15 cellular contexts compared by ENCODE assay signal in genomic region chr6:133165235-133165634, GRCh38.
A peak's percentile ranks its signal among the peaks of the same experiment; 100 is the strongest.
DNase-seq lines count a peak whose midpoint lies in the region; ATAC-seq and TF ChIP-seq lines count a peak whose summit lies in the region.
"Had no signal": no experiment of that assay in that cellular context is flagged by ENCODE, and none has a peak within 500 bp of the region (broad histone marks: within the 10 kb centered on the region; RNA-seq: fewer than 3 reads in every experiment).

No MANE protein-coding gene starts in this region.

- POLR2A ChIA-PET in IMR-90 (lab: Charles Lee; ENCODE audit: unreplicated experiment) (no interaction called here), PC-3 (lab: Charles Lee; ENCODE audit: unreplicated experiment) (no interaction called here)

- H3K9me1 ChIP-seq in IMR-90 (ENCODE audit: insufficient read depth, low read length): no peaks in the 10 kb centered on the region

- no peak overlapping the region for H2BK5ac ChIP-seq in IMR-90 (ENCODE audit: low read depth, low read length, poor library complexity, severe bottlenecking)

- no peak overlapping the region for H2BK15ac ChIP-seq in IMR-90 (ENCODE audit: low read depth, low read length)

- H4K8ac ChIP-seq in IMR-90 (ENCODE audit: low read depth in 2 of 2, low read length in 2 of 2): no peak overlapping the region

- no peak overlapping the region for H3K4ac ChIP-seq in IMR-90 (ENCODE audit: low read depth, low read length)

- H2BK120ac ChIP-seq in IMR-90 (ENCODE audit: low read depth, low read length): no peak overlapping the region

- no peak overlapping the region for H3K56ac ChIP-seq in IMR-90 (ENCODE audit: extremely low read depth, insufficient read depth, low read length)

- H4K91ac ChIP-seq in IMR-90 (ENCODE audit: insufficient read depth, low read depth, low read length): no peak overlapping the region

- in situ Hi-C loops in IMR-90 (cut with MboI; ENCODE audit: low sequenced_read_pairs): no loop called here

- no peak overlapping the region for H2BK20ac ChIP-seq in IMR-90 (ENCODE audit: low read depth, low read length)

- H4K5ac ChIP-seq in IMR-90 (ENCODE audit: low read depth, low read length): no peak overlapping the region

- H3K4me2 ChIP-seq in IMR-90 (ENCODE audit: low read depth, low read length) (no peak overlapping the region), PC-3 (ENCODE audit: low read length) (no peak overlapping the region)

- ATAC-seq in IMR-90 (ENCODE audit: low read depth): peak; percentile 84
- ATAC-seq in PC-3: peak; percentile 81

- H3K27me3 ChIP-seq in IMR-90 (ENCODE audit: control insufficient read depth, insufficient read depth, low read length) (no peaks in the 10 kb centered on the region), PC-3 (ENCODE audit: low read length) (no peaks in the 10 kb centered on the region), adrenal gland (no peaks in the 10 kb centered on the region)
- H3K27me3 ChIP-seq: BE2C had no signal

- H3K79me2 ChIP-seq in PC-3 (ENCODE audit: low read length): no peaks in the 10 kb centered on the region

- intact Hi-C loops in IMR-90 (cut with micrococcal nuclease): no loop called here
- intact Hi-C loops in PC-3 (cut with micrococcal nuclease): loop anchor here (5.0 kb wide), 1 partner anchor 203 kb away; no protein-coding TSS in a partner anchor
- intact Hi-C loops in adrenal gland (cut with DNase I): no loop called here

- no peak overlapping the region for H2AK5ac ChIP-seq in IMR-90 (ENCODE audit: low read depth, low read length)

- no peak overlapping the region for H2AK9ac ChIP-seq in IMR-90 (replicated peaks; ENCODE audit: low read depth, low read length, poor library complexity)

- H3K14ac ChIP-seq in IMR-90 (replicated peaks; ENCODE audit: low read depth, low read length): no peak overlapping the region

- H3K18ac ChIP-seq in IMR-90 (ENCODE audit: low read depth, low read length): no peak overlapping the region

- H3K4me1 ChIP-seq in IMR-90 (ENCODE audit: control insufficient read depth, insufficient read depth, low read length): peaks cover 5% of the 10 kb centered on the region; the same call in 1 of the 2 replicates
- peaks cover 11% of the 10 kb centered on the region for H3K4me1 ChIP-seq in PC-3 (ENCODE audit: insufficient read depth, low read length)
- H3K4me1 ChIP-seq in adrenal gland (replicated peaks in 1 of 2): no peaks in the 10 kb centered on the region
- H3K4me1 ChIP-seq: BE2C, Caco-2 had no signal

- no peaks in the 10 kb centered on the region for H3K79me1 ChIP-seq in IMR-90 (ENCODE audit: low read depth in 1 of 2, low read length in 2 of 2)

- H3K9ac ChIP-seq in IMR-90 (ENCODE audit: low read depth, low read length): no peak overlapping the region
- H3K9ac ChIP-seq in PC-3 (ENCODE audit: low read length): no peak overlapping the region

- H3K4me3 ChIP-seq in IMR-90 (ENCODE audit: insufficient read depth, low read depth, low read length): no peak overlapping the region
- H3K4me3 ChIP-seq in PC-3 (ENCODE audit: low read length): no peak overlapping the region
- H3K4me3 ChIP-seq in adrenal gland: no peak overlapping the region

- H3F3A ChIP-seq in PC-3 (ENCODE audit: low read length, unreplicated experiment): no peaks in the 10 kb centered on the region

- dilution Hi-C loops in IMR-90 (cut with HindIII; ENCODE audit: low sequenced_read_pairs, unreplicated experiment): no loop called here

- BruUV-seq in IMR-90 (replicated peaks; lab: Mats Ljungman, UMichigan) (no TSS peak), PC-3 (replicated peaks; lab: Mats Ljungman, UMichigan) (no TSS peak)

- H4K20me1 ChIP-seq in IMR-90 (ENCODE audit: insufficient read depth, low read length): no peaks in the 10 kb centered on the region
- no peaks in the 10 kb centered on the region for H4K20me1 ChIP-seq in PC-3 (ENCODE audit: low read length)

- H2AFZ ChIP-seq in IMR-90 (replicated peaks; ENCODE audit: low read length, poor library complexity): no peak overlapping the region
- H2AFZ ChIP-seq in PC-3 (ENCODE audit: low read length): no peak overlapping the region

- TF ChIP-seq POLR2A in IMR-90 (IDR thresholded peaks at IDR 0.05; ENCODE audit: low read depth, low read length) (no peak), adrenal gland (IDR thresholded peaks at IDR 0.05) (no peak)

- H3K36me3 ChIP-seq in IMR-90 (ENCODE audit: control insufficient read depth, insufficient read depth, low read length) (no peaks in the 10 kb centered on the region), PC-3 (ENCODE audit: low read depth, low read length) (no peaks in the 10 kb centered on the region), adrenal gland (replicated peaks in 1 of 2) (no peaks in the 10 kb centered on the region)
- H3K36me3 ChIP-seq: BE2C had no signal

- DNase-seq in NCI-H1105 treated with DMSO at 0.1 percent for 48 hours (lab: John Stamatoyannopoulos, UW) (peak; percentile 27), NCI-H1105 (lab: John Stamatoyannopoulos, UW) (no peak), IMR-90 (peak; percentile 58), NCI-H146 treated with DMSO at 0.1 percent for 48 hours (lab: John Stamatoyannopoulos, UW; ENCODE audit: unreplicated experiment) (peak; percentile 18), PC-3 (peak; percentile 51), adrenal gland (no peak), NCI-H2107 treated with DMSO at 0.1 percent for 48 hours (lab: John Stamatoyannopoulos, UW; ENCODE audit: unreplicated experiment) (no peak), hepatic stellate cell (ENCODE audit: low spot score) (no peak)
- DNase-seq: ACHN; BE2C; C1 segment of cervical spinal cord; Caco-2; CD4-positive, CD25-positive, alpha-beta regulatory T cell; CD8-positive, alpha-beta memory T cell; H9 had no signal

- H3K9me3 ChIP-seq in IMR-90 (ENCODE audit: control insufficient read depth, insufficient read depth, low read length) (no peaks in the 10 kb centered on the region), PC-3 (ENCODE audit: low read length) (no peaks in the 10 kb centered on the region), adrenal gland (replicated peaks in 1 of 3) (no peaks in the 10 kb centered on the region)
- H3K9me3 ChIP-seq: BE2C, Caco-2 had no signal

- CTCF ChIA-PET in IMR-90 (lab: Yijun Ruan, JAX): interaction anchor here (0.7 kb wide), 1 partner anchor 9 kb away, joined by 3 read pairs; no protein-coding TSS in a partner anchor
- CTCF ChIA-PET in PC-3 (lab: Charles Lee): interaction anchor here (0.6 kb wide), 1 partner anchor 102 kb away, joined by 3 read pairs; no protein-coding TSS in a partner anchor

- TF ChIP-seq CTCF in IMR-90 (conservative IDR thresholded peaks at IDR 0.05; ENCODE audit: low read depth, low read length) (no peak), PC-3 (conservative IDR thresholded peaks at IDR 0.05; ENCODE audit: low read depth, low read length) (no peak), adrenal gland (IDR thresholded peaks at IDR 0.05) (no peak)

- no peak for TF ChIP-seq RAD21 in IMR-90 (IDR thresholded peaks at IDR 0.05; ENCODE audit: low read length)

- no peak overlapping the region; the same call in 1 of the 2 replicates for H3K27ac ChIP-seq in IMR-90 (ENCODE audit: insufficient read depth, low read length)
- H3K27ac ChIP-seq in PC-3 (ENCODE audit: low read length): no peak overlapping the region
- H3K27ac ChIP-seq in adrenal gland: no peak overlapping the region

- H3K23ac ChIP-seq in IMR-90 (ENCODE audit: low read depth, low read length): no peak overlapping the region

- no peaks in the 10 kb centered on the region for H3K9me2 ChIP-seq in PC-3 (replicated peaks; ENCODE audit: low read length)

TF ChIP-seq in IMR-90, 13 proteins besides CTCF, POLR2A, EP300 and RAD21:
- no peak for TF ChIP-seq RFX5 (IDR thresholded peaks at IDR 0.05; ENCODE audit: low read depth, low read length)
- TF ChIP-seq USF2 (IDR thresholded peaks at IDR 0.05; ENCODE audit: low read depth, low read length): no peak
- no peak for TF ChIP-seq ELK1 (IDR thresholded peaks at IDR 0.05; ENCODE audit: borderline replicate concordance, low read depth, low read length)
- TF ChIP-seq BHLHE40 (IDR thresholded peaks at IDR 0.05; ENCODE audit: low read depth, low read length): no peak
- no peak for TF ChIP-seq FOS (IDR thresholded peaks at IDR 0.05; ENCODE audit: low read depth, low read length)
- no peak for TF ChIP-seq MAFK (IDR thresholded peaks at IDR 0.05; ENCODE audit: low read depth, low read length)
- no peak for TF ChIP-seq MAZ (IDR thresholded peaks at IDR 0.05; ENCODE audit: borderline replicate concordance, low read depth, low read length)
- no peak for TF ChIP-seq CEBPB (IDR thresholded peaks at IDR 0.05; ENCODE audit: low read depth, low read length)
- TF ChIP-seq MXI1 (IDR thresholded peaks at IDR 0.05; ENCODE audit: borderline replicate concordance, low read depth, low read length): no peak
- TF ChIP-seq NFE2L2 (IDR thresholded peaks at IDR 0.05; ENCODE audit: low read depth, low read length): no peak
- no peak for TF ChIP-seq SMC3 (IDR thresholded peaks at IDR 0.05; ENCODE audit: low read depth, low read length)
- TF ChIP-seq RCOR1 (IDR thresholded peaks at IDR 0.05; ENCODE audit: insufficient replicate concordance, low read length): no peak
- no peak for TF ChIP-seq CHD1 (IDR thresholded peaks at IDR 0.05; ENCODE audit: low read depth, low read length)
TF ChIP-seq in IMR-90: peak in this region for 0.

Comparison
In these comparisons a context has a peak if more than half of its experiments do, and no peak if none do; other contexts are left out.
1. DNase-seq: peak in NCI-H1105 treated with DMSO at 0.1 percent for 48 hours (single experiment), IMR-90 (single experiment), NCI-H146 treated with DMSO at 0.1 percent for 48 hours (single experiment) and PC-3 (single experiment); none in NCI-H1105 (single experiment), adrenal gland (0 of 7), NCI-H2107 treated with DMSO at 0.1 percent for 48 hours (single experiment) and hepatic stellate cell (single experiment).